In genomic region chr6:33273924-33274902, GRCh38 we compare ENCODE assay signal across 10 cellular contexts. TPM values are rescaled to one million over a fixed set of nuclear protein-coding genes. Genes with fewer than 3 reads are reported as not detected.
DNase-seq lines count a peak whose midpoint lies in the region; ATAC-seq, FAIRE-seq and TF ChIP-seq lines count a peak whose summit lies in the region.
"Had no signal": no experiment of that assay in that cellular context is flagged by ENCODE, and none has a peak within 500 bp of the region (broad histone marks: within the 10 kb centered on the region; RNA-seq: fewer than 3 reads in every experiment).

No MANE protein-coding gene starts in this region.

- peaks cover 28% of the 10 kb centered on the region for H3K36me3 Mint-ChIP-seq in neural progenitor cell

- H2AFZ ChIP-seq in OCI-LY3 (ENCODE audit: low read depth, low read length) (no peak overlapping the region), neural progenitor cell (replicated peaks) (no peak overlapping the region)

- H3K36me3 ChIP-seq in OCI-LY3 (replicated peaks; ENCODE audit: low read depth, low read length) (peaks cover 46% of the 10 kb centered on the region), neural progenitor cell (peaks cover 8% of the 10 kb centered on the region)

- TF ChIP-seq CTCF in OCI-LY3 (IDR thresholded peaks at IDR 0.05; ENCODE audit: low read depth, low read length) (no peak), neural progenitor cell (IDR thresholded peaks at IDR 0.05) (no peak)

- H3K27ac ChIP-seq in OCI-LY3 (ENCODE audit: low read length) (peak overlapping the region; percentile 69), neural progenitor cell (no peak overlapping the region), substantia nigra (ENCODE audit: low read depth, low read length, poor library complexity, severe bottlenecking) (no peak overlapping the region)
- H3K27ac ChIP-seq: vagina had no signal

- peaks cover 6% of the 10 kb centered on the region for H3K27me3 Mint-ChIP-seq in neural progenitor cell (ENCODE audit: insufficient read depth, low read depth)

- no peak; the same call in none of the 2 replicates for TF ChIP-seq POLR2A in GM12891 (IDR thresholded peaks at IDR 0.05; ENCODE audit: low read depth, low read length)

- no peak overlapping the region for H3K27ac Mint-ChIP-seq in neural progenitor cell

- H3K27me3 ChIP-seq in OCI-LY3 (ENCODE audit: low read depth, low read length) (no peaks in the 10 kb centered on the region), neural progenitor cell (no peaks in the 10 kb centered on the region)
- H3K27me3 ChIP-seq: vagina had no signal

- H3K79me2 ChIP-seq in OCI-LY3 (ENCODE audit: low read length) (peaks cover 55% of the 10 kb centered on the region), neural progenitor cell (ENCODE audit: low read depth) (peaks cover 52% of the 10 kb centered on the region)

- H3K4me3 Mint-ChIP-seq in neural progenitor cell = peak overlapping the region; percentile 100

- peaks cover 69% of the 10 kb centered on the region for H3F3A ChIP-seq in neural progenitor cell (ENCODE audit: low read depth)

- DNase-seq in GM12891 (ENCODE audit: insufficient read length, low spot score) = no peak
- DNase-seq in dermis blood vessel endothelial cell = peak; percentile 10
- no peak for DNase-seq in neural progenitor cell (ENCODE audit: low spot score)
- no peak for DNase-seq in C1 segment of cervical spinal cord (lab: John Stamatoyannopoulos, UW)
- DNase-seq in hippocampal formation (lab: John Stamatoyannopoulos, UW) = no peak
- no peak for DNase-seq in substantia nigra (lab: John Stamatoyannopoulos, UW)
- DNase-seq: NCI-H2081 had no signal

- H4K20me1 ChIP-seq in OCI-LY3 (ENCODE audit: insufficient read depth, low read length) (peaks cover 40% of the 10 kb centered on the region), neural progenitor cell (ENCODE audit: low read depth) (peaks cover 68% of the 10 kb centered on the region)

- FAIRE-seq in GM12891 (lab: Jason Lieb, UNC) = no peak

- peaks cover 55% of the 10 kb centered on the region for H3K4me1 Mint-ChIP-seq in neural progenitor cell

- H3K9ac ChIP-seq in OCI-LY3 (ENCODE audit: low read length) = peak overlapping the region; percentile 94; the same call in 1 of the 2 replicates
- peak overlapping the region; percentile 25 for H3K9ac ChIP-seq in neural progenitor cell

- peak overlapping the region; percentile 97 for H3K4me3 ChIP-seq in OCI-LY3 (ENCODE audit: low read length)
- peak overlapping the region; percentile 83 for H3K4me3 ChIP-seq in neural progenitor cell

- H3K4me2 ChIP-seq in OCI-LY3 (ENCODE audit: low read length) (peak overlapping the region; percentile 89), neural progenitor cell (peak overlapping the region; percentile 98)

- H3K4me1 ChIP-seq in OCI-LY3 (ENCODE audit: low read length) (peaks cover 48% of the 10 kb centered on the region), neural progenitor cell (peaks cover 42% of the 10 kb centered on the region)

- H3K9me3 Mint-ChIP-seq in neural progenitor cell = no peaks in the 10 kb centered on the region

- ATAC-seq in GM19324 (IDR thresholded peaks at IDR 0.05; ENCODE audit: low FRiP score, unreplicated experiment) = no peak

- H3K9me3 ChIP-seq in OCI-LY3 (ENCODE audit: insufficient read depth, low read length) = no peaks in the 10 kb centered on the region
- H3K9me3 ChIP-seq in neural progenitor cell (ENCODE audit: low read depth) = no peaks in the 10 kb centered on the region
- H3K9me3 ChIP-seq: vagina had no signal

TF ChIP-seq in GM12891, 5 proteins besides CTCF, POLR2A, EP300 and RAD21:
- TF ChIP-seq POLR2AphosphoS5 (IDR thresholded peaks at IDR 0.05; ENCODE audit: low read depth, low read length) (peak; percentile 45; the same call in 1 of the 2 replicates), SPI1 (IDR thresholded peaks at IDR 0.05; ENCODE audit: low read depth, low read length) (no peak), TAF1 (IDR thresholded peaks at IDR 0.05; ENCODE audit: low read depth, low read length) (no peak)

RNA-seq across cellular contexts. Expression of gene RPS18, which starts 2.3 kb away (rescaled TPM):
- 13,687 TPM for polyA plus RNA-seq in GM12891 (2012; ENCODE audit: low read depth, missing spikeins)
- total RNA-seq in dermis blood vessel endothelial cell = 1,732 and 3,722 TPM in 2 replicates
- 4,188 and 4,663 TPM in 2 replicates for total RNA-seq in neural progenitor cell (ENCODE audit: low replicate concordance)

RNA-seq across cellular contexts. Expression of gene VPS52, which starts 2.5 kb away (rescaled TPM):
- 30.4 TPM for polyA plus RNA-seq in GM12891 (2012; ENCODE audit: low read depth, missing spikeins)
- 33.7 and 38.5 TPM in 2 replicates for total RNA-seq in dermis blood vessel endothelial cell
- total RNA-seq in neural progenitor cell (ENCODE audit: low replicate concordance) = 28.7 and 38.4 TPM in 2 replicates

RNA-seq across cellular contexts. Expression of gene B3GALT4, which starts 2.7 kb away (rescaled TPM):
- 3.0 TPM for polyA plus RNA-seq in GM12891 (2012; ENCODE audit: low read depth, missing spikeins)
- total RNA-seq in dermis blood vessel endothelial cell = 5.9 and 10.0 TPM in 2 replicates
- 1.1 and 2.1 TPM in 2 replicates for total RNA-seq in neural progenitor cell (ENCODE audit: low replicate concordance)

RNA-seq across cellular contexts. Expression of gene WDR46, which starts 14.8 kb away (rescaled TPM):
- 47.4 TPM for polyA plus RNA-seq in GM12891 (2012; ENCODE audit: low read depth, missing spikeins)
- 65.9 and 75.4 TPM in 2 replicates for total RNA-seq in dermis blood vessel endothelial cell
- 31.1 and 43.5 TPM in 2 replicates for total RNA-seq in neural progenitor cell (ENCODE audit: low replicate concordance)

RNA-seq across cellular contexts. Expression of gene PFDN6, which starts 15.2 kb away (rescaled TPM):
- 143 TPM for polyA plus RNA-seq in GM12891 (2012; ENCODE audit: low read depth, missing spikeins)
- total RNA-seq in dermis blood vessel endothelial cell (22.1 and 29.1 TPM in 2 replicates), neural progenitor cell (ENCODE audit: low replicate concordance) (35.6 and 54.5 TPM in 2 replicates)
